Comparison of ENCODE assay signal across 8 cellular contexts in genomic region chr1:166839600-166840308, GRCh38. TPM values are rescaled to one million over a fixed set of nuclear protein-coding genes. Genes with fewer than 3 reads are reported as not detected.
DNase-seq lines count a peak whose midpoint lies in the region; ATAC-seq and TF ChIP-seq lines count a peak whose summit lies in the region.

No MANE protein-coding gene starts in this region.

- H3K36me3 ChIP-seq in CD8-positive, alpha-beta memory T cell (ENCODE audit: insufficient read depth, low read length): peaks cover 35% of the 10 kb centered on the region
- H3K36me3 ChIP-seq in Panc1 (ENCODE audit: control insufficient read depth, insufficient read depth, low read length): peaks cover 33% of the 10 kb centered on the region
- peaks cover 28% of the 10 kb centered on the region for H3K36me3 ChIP-seq in osteoblast (ENCODE audit: insufficient read depth, low read length)
- H3K36me3 ChIP-seq in tibial artery: peaks cover 23 to 40% (median 31%) of the 10 kb centered on the region in 3 donors

- H3K27me3 ChIP-seq in CD8-positive, alpha-beta memory T cell (ENCODE audit: insufficient read depth, low read length, poor library complexity, severe bottlenecking): no peaks in the 10 kb centered on the region
- H3K27me3 ChIP-seq in Panc1 (ENCODE audit: control insufficient read depth, insufficient read depth, low read length) (peaks cover 6% of the 10 kb centered on the region), osteoblast (ENCODE audit: insufficient read depth, low read length) (no peaks in the 10 kb centered on the region), tibial artery (no peaks in the 10 kb centered on the region)

- no peaks in the 10 kb centered on the region for H3K9me3 ChIP-seq in CD8-positive, alpha-beta memory T cell (ENCODE audit: low read length)
- H3K9me3 ChIP-seq in Panc1 (ENCODE audit: control insufficient read depth, insufficient read depth, low read depth, low read length): no peaks in the 10 kb centered on the region
- H3K9me3 ChIP-seq in osteoblast (ENCODE audit: low read depth, low read length): no peaks in the 10 kb centered on the region
- H3K9me3 ChIP-seq in tibial artery: no peaks in the 10 kb centered on the region

- ATAC-seq in GM19452 (IDR thresholded peaks at IDR 0.05; ENCODE audit: unreplicated experiment) (peak; percentile 39), HG03558 (IDR thresholded peaks at IDR 0.05; ENCODE audit: extremely low read depth, unreplicated experiment) (peak; percentile 6), Panc1 (peak; percentile 79)

- POLR2A ChIA-PET in CD8-positive, alpha-beta memory T cell (lab: Charles Lee): interaction anchor here (0.9 to 2.8 kb wide), 2 partner anchors 36 to 380 kb away, joined by 4 to 23 read pairs; partner anchors contain the start of gene TADA1
- POLR2A ChIA-PET in Panc1 (lab: Charles Lee): interaction anchor here (0.6 kb wide), 1 partner anchor 15 kb away, joined by 3 read pairs; no protein-coding TSS in a partner anchor

- H3K79me2 ChIP-seq in osteoblast (ENCODE audit: insufficient read depth, low read length): peaks cover 28% of the 10 kb centered on the region

- peak overlapping the region; percentile 56 for H3K27ac ChIP-seq in CD8-positive, alpha-beta memory T cell (ENCODE audit: low read depth, low read length)
- H3K27ac ChIP-seq in Panc1 (ENCODE audit: low read length) (peak overlapping the region; percentile 75), osteoblast (ENCODE audit: low read depth, low read length) (no peak overlapping the region), tibial artery (peak overlapping the region; percentile 87)

- peak overlapping the region; percentile 79 for H3K4me2 ChIP-seq in osteoblast (ENCODE audit: insufficient read depth, low read length)

- H3K4me1 ChIP-seq in CD8-positive, alpha-beta memory T cell (ENCODE audit: insufficient read depth, low read length): peaks cover 23% of the 10 kb centered on the region
- H3K4me1 ChIP-seq in Panc1 (ENCODE audit: control insufficient read depth, insufficient read depth, low read length) (peaks cover 12% of the 10 kb centered on the region), osteoblast (ENCODE audit: insufficient read depth, low read length) (peaks cover 40% of the 10 kb centered on the region), tibial artery (peaks cover 0 to 56% (median 51%) of the 10 kb centered on the region in 4 donors)

- peaks cover 40 to 57% (median 53%) of the 10 kb centered on the region in 3 donors for H3K4me1 Mint-ChIP-seq in CD8-positive, alpha-beta memory T cell

- peak overlapping the region; percentile 83 to 94 (median 89) for H3K4me3 Mint-ChIP-seq in CD8-positive, alpha-beta memory T cell

- in situ Hi-C loops in Panc1 (cut with HindIII; ENCODE audit: low pct_unique_long_range_greater_than_20kb, low sequenced_read_pairs): no loop called here

- peak; percentile 56 to 74 (median 61) for DNase-seq in CD8-positive, alpha-beta memory T cell
- no peak for DNase-seq in Panc1 (ENCODE audit: low read depth, low spot score)
- peak; percentile 53 for DNase-seq in activated gamma-delta T cell (lab: John Stamatoyannopoulos, UW)
- peak; percentile 35 for DNase-seq in globus pallidus (ENCODE audit: low spot score)
- DNase-seq in osteoblast (ENCODE audit: insufficient read length, low spot score, missing footprints): peak; percentile 83
- peak; percentile 45 to 74 for DNase-seq in tibial artery

- peak overlapping the region; percentile 66 for H3K4me3 ChIP-seq in CD8-positive, alpha-beta memory T cell (ENCODE audit: low read length)
- H3K4me3 ChIP-seq in Panc1 (ENCODE audit: low read depth in 2 of 2, low read length in 2 of 2) (peak overlapping the region; percentile 75 to 86), osteoblast (ENCODE audit: insufficient read depth, low read length) (peak overlapping the region; percentile 77), tibial artery (peak overlapping the region; percentile 63 to 84)

- CTCF ChIA-PET in CD8-positive, alpha-beta memory T cell (lab: Charles Lee): interaction anchor here (0.9 to 1.8 kb wide), 4 partner anchors 36 to 227 kb away, joined by 3 to 6 read pairs (median 4); partner anchors contain the start of gene TADA1
- CTCF ChIA-PET in Panc1 (lab: Charles Lee): no interaction called here

- peak overlapping the region; percentile 75 for H2AFZ ChIP-seq in osteoblast (ENCODE audit: low read length)

- peaks cover 0 to 3% of the 10 kb centered on the region in 2 donors for H3K27me3 Mint-ChIP-seq in CD8-positive, alpha-beta memory T cell

- H4K20me1 ChIP-seq in osteoblast (ENCODE audit: insufficient read depth, low read length): peaks cover 19% of the 10 kb centered on the region

- no TSS peak for BruUV-seq in Panc1 (replicated peaks; lab: Mats Ljungman, UMichigan)

- H3K27ac Mint-ChIP-seq in CD8-positive, alpha-beta memory T cell: peak overlapping the region; percentile 79 to 93 (median 88)

- peaks cover 0 to 52% (median 9%) of the 10 kb centered on the region in 3 donors for H3K36me3 Mint-ChIP-seq in CD8-positive, alpha-beta memory T cell

- TF ChIP-seq CTCF in Panc1 (IDR thresholded peaks at IDR 0.05) (peak; percentile 51; the same call in 1 of the 2 replicates), osteoblast (IDR thresholded peaks at IDR 0.05; ENCODE audit: extremely low read depth, low read depth, low read length) (peak; percentile 14), tibial artery (IDR thresholded peaks at IDR 0.05) (no peak)

- intact Hi-C loops in Panc1 (cut with micrococcal nuclease; ENCODE audit: unreplicated experiment): loop anchor here (10.0 kb wide), 1 partner anchor 915 kb away; no protein-coding TSS in a partner anchor
- intact Hi-C loops in tibial artery (cut with DNase I; ENCODE audit: low total_unique reads): loop anchor here (5.0 kb wide), 1 partner anchor 38 kb away; the partner anchor contains the start of gene TADA1

- H3K9me3 Mint-ChIP-seq in CD8-positive, alpha-beta memory T cell: no peaks in the 10 kb centered on the region

RNA-seq across cellular contexts. Expression of gene POGK, which starts 0.5 kb away (rescaled TPM):
- total RNA-seq in CD8-positive, alpha-beta memory T cell: 10 to 100 TPM; 71.9 to 76.0 TPM
- 19.1 TPM for polyA plus RNA-seq in CD8-positive, alpha-beta memory T cell
- total RNA-seq in Panc1 (2021; ENCODE audit: unreplicated experiment) (49.5 TPM), osteoblast (30.0 and 30.1 TPM in 2 replicates)
- polyA plus RNA-seq in Panc1 (2012; ENCODE audit: insufficient read length): 29.5 TPM

RNA-seq across cellular contexts. Expression of gene TADA1, which starts 36.3 kb away (rescaled TPM):
- 10 to 100 TPM; 18.5 to 18.6 TPM for total RNA-seq in CD8-positive, alpha-beta memory T cell
- 13.2 TPM for polyA plus RNA-seq in CD8-positive, alpha-beta memory T cell
- total RNA-seq in Panc1 (2021; ENCODE audit: unreplicated experiment) (12.3 TPM), osteoblast (10.6 and 11.6 TPM in 2 replicates)
- 8.2 TPM for polyA plus RNA-seq in Panc1 (2012; ENCODE audit: insufficient read length)

Comparison
In these comparisons a context has a peak if more than half of its experiments do, and no peak if none do; other contexts are left out.
1. ATAC-seq: peak in every context shown above with its lines; median percentile 79 in Panc1; 39 in GM19452; 6 in HG03558.
2. CTCF ChIP-seq: peak in Panc1 (single experiment) and osteoblast (single experiment); none in tibial artery (0 of 2).
3. Peak in every context shown above with its lines, with median percentiles within 50 percentile points of each other: H3K4me3 ChIP-seq.